12 cellular contexts compared by ENCODE assay signal in the genomic region with DNA sequence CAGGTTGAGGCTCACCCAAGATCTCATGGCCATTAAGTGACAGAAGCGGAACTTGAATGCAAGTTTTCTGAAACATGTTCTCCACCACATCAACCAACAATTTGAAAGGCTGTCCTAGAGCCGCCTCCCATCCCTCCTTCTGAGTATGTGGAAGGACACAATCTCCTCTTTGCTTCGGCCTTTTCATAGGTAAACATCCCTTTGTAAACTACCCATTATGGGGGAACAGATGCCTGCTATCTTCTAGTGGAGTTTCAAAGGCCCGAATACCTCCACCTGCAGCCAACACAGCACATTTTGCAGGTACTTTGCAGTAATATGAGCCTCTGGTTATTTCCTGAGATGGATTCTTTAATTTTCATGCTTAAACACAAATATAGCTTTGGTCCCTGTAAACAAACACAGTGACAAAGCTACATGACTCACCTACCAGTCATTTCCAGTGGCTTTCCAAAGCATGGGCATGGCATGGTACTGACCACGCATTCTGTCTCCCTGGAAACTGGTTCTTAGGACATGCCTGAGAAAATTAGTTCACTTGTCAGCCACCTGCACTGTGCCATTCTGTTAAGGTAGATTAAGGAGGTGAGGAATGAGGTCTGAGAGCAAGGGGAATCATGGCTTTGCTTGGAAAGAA.
DNase-seq lines count a peak whose midpoint lies in the region; ATAC-seq, FAIRE-seq and TF ChIP-seq lines count a peak whose summit lies in the region.
"Had no signal": no experiment of that assay in that cellular context is flagged by ENCODE, and none has a peak within 500 bp of the region (broad histone marks: within the 10 kb centered on the region; RNA-seq: fewer than 3 reads in every experiment).

No MANE protein-coding gene starts in this region.

- H3K4me3 Mint-ChIP-seq in astrocyte (ENCODE audit: unreplicated experiment) (peak overlapping the region; percentile 57), glutamatergic neuron (ENCODE audit: unreplicated experiment) (no peak overlapping the region)
- H3K4me3 Mint-ChIP-seq: activated B cell treated with CpG ODN at 0.5 μM for 24 hours; activated naive CD8-positive, alpha-beta T cell treated with anti-CD3 and anti-CD28 coated beads, Interleukin-2, amount 10 ng/mL, durations not matched to agents 7 days and 5 days; stimulated activated memory B cell treated with anti-CD40 and anti-IgM and Interleukin-4, amounts not matched to agents 10 μg/mL and 1 μg/mL and 100 μg/mL, for 72 hours had no signal

- H3K9me3 Mint-ChIP-seq in astrocyte (ENCODE audit: unreplicated experiment), result no peaks in the 10 kb centered on the region
- no peaks in the 10 kb centered on the region for H3K9me3 Mint-ChIP-seq in glutamatergic neuron (ENCODE audit: unreplicated experiment)
- H3K9me3 Mint-ChIP-seq: activated B cell treated with CpG ODN at 0.5 μM for 24 hours; activated naive CD8-positive, alpha-beta T cell treated with anti-CD3 and anti-CD28 coated beads, Interleukin-2, amount 10 ng/mL, durations not matched to agents 7 days and 5 days; stimulated activated memory B cell treated with anti-CD40 and anti-IgM and Interleukin-4, amounts not matched to agents 10 μg/mL and 1 μg/mL and 100 μg/mL, for 72 hours had no signal

- H3K4me1 Mint-ChIP-seq in astrocyte (ENCODE audit: low read depth, unreplicated experiment) (peaks cover 32% of the 10 kb centered on the region), glutamatergic neuron (ENCODE audit: low read depth, unreplicated experiment) (no peaks in the 10 kb centered on the region)
- H3K4me1 Mint-ChIP-seq: activated naive CD8-positive, alpha-beta T cell treated with anti-CD3 and anti-CD28 coated beads, Interleukin-2, amount 10 ng/mL, durations not matched to agents 7 days and 5 days had no signal

- H2AFZ ChIP-seq in KMS-11 (ENCODE audit: low read depth), result no peak overlapping the region
- no peak overlapping the region for H2AFZ ChIP-seq in astrocyte (ENCODE audit: low read depth, low read length)

- H3K9ac ChIP-seq in KMS-11, result no peak overlapping the region
- no peak overlapping the region for H3K9ac ChIP-seq in astrocyte (ENCODE audit: low read length)

- H4K20me1 ChIP-seq in KMS-11 (ENCODE audit: insufficient read depth) (no peaks in the 10 kb centered on the region), astrocyte (ENCODE audit: insufficient read depth, low read length) (no peaks in the 10 kb centered on the region)

- TF ChIP-seq CTCF in KMS-11 (conservative IDR thresholded peaks at IDR 0.05; ENCODE audit: low read depth, low read length) (no peak), astrocyte (IDR thresholded peaks at IDR 0.05; ENCODE audit: insufficient read depth, low read depth, low read length) (no peak), kidney epithelial cell (IDR thresholded peaks at IDR 0.05; ENCODE audit: insufficient read depth, low read length, poor library complexity, severe bottlenecking) (no peak), glutamatergic neuron (IDR thresholded peaks at IDR 0.05; ENCODE audit: partially characterized antibody, unreplicated experiment) (no peak)

- no peaks in the 10 kb centered on the region for H3K79me2 ChIP-seq in KMS-11 (ENCODE audit: insufficient read depth, low read depth)
- H3K79me2 ChIP-seq in astrocyte (ENCODE audit: insufficient read depth, low read length), result no peaks in the 10 kb centered on the region

- DNase-seq in COLO668 (lab: John Stamatoyannopoulos, UW; ENCODE audit: unreplicated experiment) (peak; percentile 68), astrocyte (ENCODE audit: low read depth) (peak; percentile 33), kidney epithelial cell (ENCODE audit: low read depth) (peak; percentile 82), SHP77 (lab: John Stamatoyannopoulos, UW) (no peak), glutamatergic neuron (no peak)
- DNase-seq: activated B cell treated with CpG ODN at 0.5 μM for 24 hours; activated naive CD8-positive, alpha-beta T cell treated with anti-CD3 and anti-CD28 coated beads, Interleukin-2, amount 10 ng/mL, durations not matched to agents 7 days and 5 days; NCI-H524 had no signal

- no peak overlapping the region for H3K27ac ChIP-seq in KMS-11
- H3K27ac ChIP-seq in astrocyte (ENCODE audit: low read depth, low read length), result peak overlapping the region; percentile 24

- FAIRE-seq in astrocyte (lab: Jason Lieb, UNC), result no peak

- H3K36me3 ChIP-seq in KMS-11 (ENCODE audit: insufficient read depth) (no peaks in the 10 kb centered on the region), astrocyte (ENCODE audit: insufficient read depth, low read length) (no peaks in the 10 kb centered on the region), kidney epithelial cell (ENCODE audit: control insufficient read depth, insufficient read depth, low read length) (no peaks in the 10 kb centered on the region)

- H3K27ac Mint-ChIP-seq in astrocyte (ENCODE audit: unreplicated experiment), result peak overlapping the region; percentile 77
- H3K27ac Mint-ChIP-seq in glutamatergic neuron (ENCODE audit: unreplicated experiment), result no peak overlapping the region
- H3K27ac Mint-ChIP-seq: activated B cell treated with CpG ODN at 0.5 μM for 24 hours; activated naive CD8-positive, alpha-beta T cell treated with anti-CD3 and anti-CD28 coated beads, Interleukin-2, amount 10 ng/mL, durations not matched to agents 7 days and 5 days; stimulated activated memory B cell treated with anti-CD40 and anti-IgM and Interleukin-4, amounts not matched to agents 10 μg/mL and 1 μg/mL and 100 μg/mL, for 72 hours had no signal

- no peaks in the 10 kb centered on the region for H3K9me3 ChIP-seq in astrocyte (ENCODE audit: insufficient read depth, low read depth, low read length)

- no peaks in the 10 kb centered on the region for H3K27me3 Mint-ChIP-seq in astrocyte (ENCODE audit: low read depth, unreplicated experiment)
- no peaks in the 10 kb centered on the region for H3K27me3 Mint-ChIP-seq in glutamatergic neuron (ENCODE audit: unreplicated experiment)
- H3K27me3 Mint-ChIP-seq: activated B cell treated with CpG ODN at 0.5 μM for 24 hours; stimulated activated memory B cell treated with anti-CD40 and anti-IgM and Interleukin-4, amounts not matched to agents 10 μg/mL and 1 μg/mL and 100 μg/mL, for 72 hours had no signal

- ATAC-seq in HG02642 (IDR thresholded peaks at IDR 0.05; ENCODE audit: poor library complexity, unreplicated experiment) (no peak), GM18858 (IDR thresholded peaks at IDR 0.05; ENCODE audit: unreplicated experiment) (no peak)
- ATAC-seq: stimulated activated memory B cell treated with anti-CD40 and anti-IgM and Interleukin-4, amounts not matched to agents 10 μg/mL and 1 μg/mL and 100 μg/mL, for 72 hours had no signal

- peaks cover 43% of the 10 kb centered on the region for H3K4me1 ChIP-seq in KMS-11 (ENCODE audit: low read depth, poor library complexity, severe bottlenecking)
- peaks cover 19% of the 10 kb centered on the region for H3K4me1 ChIP-seq in astrocyte (ENCODE audit: insufficient read depth, low read length)

- H3K4me2 ChIP-seq in KMS-11 (peak overlapping the region; percentile 20), astrocyte (ENCODE audit: low read length) (peak overlapping the region; percentile 21)

- H3K27me3 ChIP-seq in KMS-11 (ENCODE audit: insufficient read depth, low read depth) (no peaks in the 10 kb centered on the region), astrocyte (ENCODE audit: insufficient read depth, low read length) (no peaks in the 10 kb centered on the region), kidney epithelial cell (ENCODE audit: control insufficient read depth, insufficient read depth, low read length) (no peaks in the 10 kb centered on the region)

- H3K36me3 Mint-ChIP-seq in astrocyte (ENCODE audit: low read depth, unreplicated experiment), result no peaks in the 10 kb centered on the region
- no peaks in the 10 kb centered on the region for H3K36me3 Mint-ChIP-seq in glutamatergic neuron (ENCODE audit: unreplicated experiment)
- H3K36me3 Mint-ChIP-seq: activated naive CD8-positive, alpha-beta T cell treated with anti-CD3 and anti-CD28 coated beads, Interleukin-2, amount 10 ng/mL, durations not matched to agents 7 days and 5 days; stimulated activated memory B cell treated with anti-CD40 and anti-IgM and Interleukin-4, amounts not matched to agents 10 μg/mL and 1 μg/mL and 100 μg/mL, for 72 hours had no signal

- H3K4me3 ChIP-seq in KMS-11 (IDR thresholded peaks at IDR 0.05; ENCODE audit: insufficient read depth, low read depth, low read length) (no peak overlapping the region), astrocyte (ENCODE audit: insufficient read depth, low read depth, low read length) (no peak overlapping the region), kidney epithelial cell (ENCODE audit: low read depth, low read length) (no peak overlapping the region)

Comparison
In these comparisons a context has a peak if more than half of its experiments do, and no peak if none do; other contexts are left out.
1. DNase-seq: peak in COLO668 (single experiment), astrocyte (single experiment) and kidney epithelial cell (single experiment); none in SHP77 (0 of 2) and glutamatergic neuron (single experiment).